In the genomic region with DNA sequence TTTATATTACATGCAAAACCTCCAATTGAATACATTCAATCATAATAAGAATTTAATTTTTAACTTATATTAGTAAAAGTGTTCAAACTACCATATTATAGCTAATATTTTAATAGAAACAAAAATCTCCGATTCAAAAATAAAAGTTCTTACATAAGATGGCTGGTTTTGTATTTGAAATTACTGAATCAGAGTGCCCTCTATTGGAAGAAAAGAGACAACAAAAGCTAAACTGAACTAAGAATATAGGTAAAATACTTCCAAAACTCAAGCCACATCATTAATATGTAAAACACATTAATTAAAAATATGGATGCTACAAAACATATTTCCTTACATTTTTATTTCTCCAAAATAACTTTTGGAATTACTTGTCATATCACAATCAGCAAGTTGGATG, we compare ENCODE assay signal across 8 cellular contexts.
A peak's percentile ranks its signal among the peaks of the same experiment; 100 is the strongest.
DNase-seq lines count a peak whose midpoint lies in the region; ATAC-seq and TF ChIP-seq lines count a peak whose summit lies in the region.

No MANE protein-coding gene starts in this region.

- peak overlapping the region; percentile 75; the same call in 1 of the 2 replicates for H2AFZ ChIP-seq in OCI-LY7 (ENCODE audit: low read length)

- H3K4me2 ChIP-seq in OCI-LY7 (ENCODE audit: low read length): no peak overlapping the region

- no peak for DNase-seq in heart left ventricle
- DNase-seq in Right ventricle myocardium superior: no peak
- DNase-seq in OCI-LY7 (ENCODE audit: low spot score): peak; percentile 59
- DNase-seq in fibroblast of the aortic adventitia (ENCODE audit: low read depth): peak; percentile 45
- no peak for DNase-seq in upper lobe of right lung
- DNase-seq in upper lobe of left lung: no peak

- no peaks in the 10 kb centered on the region for H3K9me3 ChIP-seq in heart left ventricle
- peaks cover 24% of the 10 kb centered on the region; the same call in 1 of the 2 replicates for H3K9me3 ChIP-seq in OCI-LY7 (ENCODE audit: low read length)
- H3K9me3 ChIP-seq in upper lobe of right lung: no peaks in the 10 kb centered on the region
- H3K9me3 ChIP-seq in upper lobe of left lung: no peaks in the 10 kb centered on the region

- ATAC-seq in heart left ventricle (no peak), Right ventricle myocardium superior (ENCODE audit: poor library complexity) (no peak), upper lobe of right lung (no peak), HG02870 (IDR thresholded peaks at IDR 0.05; ENCODE audit: unreplicated experiment) (no peak), GM18505 (IDR thresholded peaks at IDR 0.05; ENCODE audit: unreplicated experiment) (no peak), upper lobe of left lung (ENCODE audit: low FRiP score in 2 of 2) (no peak)

- H3K36me3 ChIP-seq in heart left ventricle: no peaks in the 10 kb centered on the region
- H3K36me3 ChIP-seq in OCI-LY7 (ENCODE audit: insufficient read depth, low read length): peaks cover 24% of the 10 kb centered on the region
- no peaks in the 10 kb centered on the region for H3K36me3 ChIP-seq in upper lobe of right lung
- no peaks in the 10 kb centered on the region for H3K36me3 ChIP-seq in upper lobe of left lung

- CTCF ChIA-PET in OCI-LY7 (lab: Charles Lee; ENCODE audit: unreplicated experiment): no interaction called here

- TF ChIP-seq CTCF in heart left ventricle (IDR thresholded peaks at IDR 0.05) (peak in 11 of 12 donors; percentile 16 to 62 (median 38)), OCI-LY7 (conservative IDR thresholded peaks at IDR 0.05; ENCODE audit: low read length) (peak; percentile 89), fibroblast of the aortic adventitia (IDR thresholded peaks at IDR 0.05; ENCODE audit: insufficient read depth, low read length) (peak; percentile 54), upper lobe of right lung (IDR thresholded peaks at IDR 0.05) (peak; percentile 51), upper lobe of left lung (IDR thresholded peaks at IDR 0.05) (no peak)

- no peaks in the 10 kb centered on the region for H4K20me1 ChIP-seq in OCI-LY7 (ENCODE audit: insufficient read depth, low read length)

- H3K27ac ChIP-seq in heart left ventricle (no peak overlapping the region), OCI-LY7 (ENCODE audit: low read depth, low read length, poor library complexity, severe bottlenecking) (no peak overlapping the region), upper lobe of right lung (no peak overlapping the region), upper lobe of left lung (no peak overlapping the region)

- no peaks in the 10 kb centered on the region for H3K9me2 ChIP-seq in OCI-LY7 (ENCODE audit: insufficient read depth, low read length)

- WGBS in heart left ventricle, 4 donors: 24 to 28% (median 26%) methylated on average over 1 of the region's 1 CpG
- WGBS in upper lobe of left lung, 2 donors: 3 to 14% methylated on average over 1 of the region's 1 CpG

- no TSS peak for BruUV-seq in OCI-LY7 (replicated peaks; lab: Mats Ljungman, UMichigan)

- TF ChIP-seq POLR2A in heart left ventricle (IDR thresholded peaks at IDR 0.05) (no peak), GM18505 (IDR thresholded peaks at IDR 0.05; ENCODE audit: borderline replicate concordance, extremely low read depth, insufficient read depth, insufficient read length) (no peak), upper lobe of left lung (IDR thresholded peaks at IDR 0.05) (no peak)

- POLR2A ChIA-PET in OCI-LY7 (lab: Charles Lee): interaction anchor here (0.6 to 1.9 kb wide), 10 partner anchors 13 to 380 kb away, joined by 3 to 9 read pairs (median 4); no protein-coding TSS in a partner anchor

- H3K27me3 ChIP-seq in heart left ventricle (no peaks in the 10 kb centered on the region), upper lobe of right lung (no peaks in the 10 kb centered on the region), upper lobe of left lung (no peaks in the 10 kb centered on the region)

- peaks cover 0 to 7% (median 0%) of the 10 kb centered on the region in 12 donors for H3K4me1 ChIP-seq in heart left ventricle
- H3K4me1 ChIP-seq in OCI-LY7 (ENCODE audit: insufficient read depth, low read length, poor library complexity, severe bottlenecking): peaks cover 31% of the 10 kb centered on the region
- H3K4me1 ChIP-seq in upper lobe of right lung: no peaks in the 10 kb centered on the region
- no peaks in the 10 kb centered on the region for H3K4me1 ChIP-seq in upper lobe of left lung

- H3K4me3 ChIP-seq in heart left ventricle (peak overlapping the region in 5 of 12 donors; percentile 10 to 45 (median 37)), OCI-LY7 (ENCODE audit: low read depth, low read length, poor library complexity, severe bottlenecking) (no peak overlapping the region), fibroblast of the aortic adventitia (ENCODE audit: low read depth, low read length) (no peak overlapping the region), upper lobe of right lung (peak overlapping the region; percentile 19), upper lobe of left lung (no peak overlapping the region)

- TF ChIP-seq EP300 in upper lobe of left lung (IDR thresholded peaks at IDR 0.05): no peak

- intact Hi-C loops in heart left ventricle (cut with DNase I) (loop anchor here in 8 of 10 donors (5.0 to 10.0 kb wide), 2 partner anchors 723 to 726 kb away; no protein-coding TSS in a partner anchor), Right ventricle myocardium superior (cut with DNase I) (no loop called here), OCI-LY7 (cut with micrococcal nuclease; ENCODE audit: unreplicated experiment) (loop anchor here (2.0 to 5.0 kb wide), 3 partner anchors 109 to 725 kb away; no protein-coding TSS in a partner anchor), upper lobe of right lung (cut with DNase I) (no loop called here)

- H3K79me2 ChIP-seq in OCI-LY7 (ENCODE audit: insufficient read depth, low read depth, low read length): no peaks in the 10 kb centered on the region

Comparison
In these comparisons a context has a peak if more than half of its experiments do, and no peak if none do; other contexts are left out.
1. intact Hi-C loops: an anchor here in heart left ventricle (5.0 to 10.0 kb wide) and OCI-LY7 (2.0 to 5.0 kb wide); none called in Right ventricle myocardium superior and upper lobe of right lung.
2. DNase-seq: peak in OCI-LY7 (single experiment) and fibroblast of the aortic adventitia (single experiment); none in heart left ventricle (0 of 5), Right ventricle myocardium superior (single experiment), upper lobe of right lung (single experiment) and upper lobe of left lung (0 of 2).
3. CTCF ChIP-seq: peak in heart left ventricle (11 of 12), OCI-LY7 (single experiment), fibroblast of the aortic adventitia (single experiment) and upper lobe of right lung (single experiment); none in upper lobe of left lung (0 of 6).